Comparison of ENCODE assay signal across 20 cellular contexts in genomic region chr2:202541137-202541536, GRCh38.
DNase-seq lines count a peak whose midpoint lies in the region; ATAC-seq, FAIRE-seq and TF ChIP-seq lines count a peak whose summit lies in the region.
"Had no signal": no experiment of that assay in that cellular context is flagged by ENCODE, and none has a peak within 500 bp of the region (broad histone marks: within the 10 kb centered on the region; RNA-seq: fewer than 3 reads in every experiment).

No MANE protein-coding gene starts in this region.

- no peaks in the 10 kb centered on the region for H3K9me3 Mint-ChIP-seq in Caco-2 (ENCODE audit: unreplicated experiment)
- H3K9me3 Mint-ChIP-seq: activated naive CD8-positive, alpha-beta T cell treated with anti-CD3 and anti-CD28 coated beads, Interleukin-2, amount 50 U/mL, for 24 hours; naive thymus-derived CD8-positive, alpha-beta T cell had no signal

- POLR2A ChIA-PET in HEK293 (lab: Yijun Ruan, JAX) = no interaction called here
- POLR2A ChIA-PET in Caco-2 (lab: Charles Lee) = no interaction called here

- CTCF ChIA-PET in HEK293 (lab: Yijun Ruan, JAX) (no interaction called here), Caco-2 (lab: Charles Lee) (no interaction called here)

- no peak overlapping the region for H3K4me3 ChIP-seq in HEK293 (ENCODE audit: low read depth, low read length)
- no peak overlapping the region for H3K4me3 ChIP-seq in pancreas
- H3K4me3 ChIP-seq in Caco-2 (ENCODE audit: low read depth, low read length) = no peak overlapping the region
- H3K4me3 ChIP-seq: GM12878, ovary had no signal

- no peak overlapping the region for H3K27ac Mint-ChIP-seq in Caco-2 (ENCODE audit: unreplicated experiment)
- H3K27ac Mint-ChIP-seq: activated naive CD8-positive, alpha-beta T cell treated with anti-CD3 and anti-CD28 coated beads, Interleukin-2, amount 50 U/mL, for 24 hours; naive thymus-derived CD8-positive, alpha-beta T cell had no signal

- BruUV-seq in Caco-2 (replicated peaks; lab: Mats Ljungman, UMichigan) = no TSS peak

- peak; percentile 59 for DNase-seq in NCI-H2107 (lab: John Stamatoyannopoulos, UW)
- DNase-seq in amniotic epithelial cell (ENCODE audit: low read depth) = peak; percentile 15
- no peak for DNase-seq in pancreas
- no peak for DNase-seq in activated CD4-positive, alpha-beta T cell treated with anti-CD3 and anti-CD28 coated beads for 48 hours
- DNase-seq in ecto neural progenitor cell (ENCODE audit: low spot score) = no peak
- no peak for DNase-seq in Caco-2
- DNase-seq: activated CD4-positive, CD25-positive, alpha-beta regulatory T cell treated with anti-CD3 and anti-CD28 coated beads, Interleukin-2, amount 50 U/mL, for 72 hours; activated naive CD8-positive, alpha-beta T cell treated with anti-CD3 and anti-CD28 coated beads, Interleukin-2, amount 50 U/mL, for 24 hours; central memory CD4-positive, alpha-beta T cell; effector memory CD4-positive, alpha-beta T cell; naive thymus-derived CD8-positive, alpha-beta T cell; NCI-H748 treated with DMSO at 0.1 percent for 48 hours; ovary; stimulated activated CD4-positive, alpha-beta T cell treated with anti-CD3 and anti-CD28 coated beads, Interleukin-4, amount 100 ng/mL, for 24 hours; substantia nigra; T1000 had no signal

- peaks cover 25% of the 10 kb centered on the region for H3K36me3 Mint-ChIP-seq in Caco-2 (ENCODE audit: insufficient read depth, unreplicated experiment)

- no peaks in the 10 kb centered on the region for H3K27me3 ChIP-seq in pancreas
- no peaks in the 10 kb centered on the region for H3K27me3 ChIP-seq in Caco-2 (replicated peaks; ENCODE audit: control insufficient read depth, insufficient read depth, low read length)
- H3K27me3 ChIP-seq: ovary had no signal

- TF ChIP-seq CTCF in HEK293 (tag by site-specific recombination; IDR thresholded peaks at IDR 0.05) = no peak
- TF ChIP-seq CTCF in pancreas (IDR thresholded peaks at IDR 0.05) = no peak
- TF ChIP-seq CTCF in Caco-2 (IDR thresholded peaks at IDR 0.05; ENCODE audit: insufficient read depth in 1 of 2, low read depth in 1 of 2, low read length in 1 of 2, severe bottlenecking in 1 of 2, unreplicated experiment in 1 of 2) = no peak

- no peak for FAIRE-seq in pancreas (lab: Jason Lieb, UNC)
- FAIRE-seq: G401.6, GM12878 had no signal

- H3K4me1 Mint-ChIP-seq in Caco-2 (ENCODE audit: low read depth, unreplicated experiment) = no peaks in the 10 kb centered on the region

- H3K9me3 ChIP-seq in HEK293 (ENCODE audit: control insufficient read depth, insufficient read depth, low read depth, low read length) (no peaks in the 10 kb centered on the region), pancreas (no peaks in the 10 kb centered on the region), Caco-2 (no peaks in the 10 kb centered on the region)
- H3K9me3 ChIP-seq: ovary had no signal

- ATAC-seq in pancreas (peak in 3 of 4 donors; percentile 69 to 79 (median 70)), GM18519 (IDR thresholded peaks at IDR 0.05; ENCODE audit: low FRiP score, unreplicated experiment) (no peak)
- ATAC-seq: activated naive CD8-positive, alpha-beta T cell treated with anti-CD3 and anti-CD28 coated beads, Interleukin-2, amount 50 U/mL, for 24 hours; GM12878; naive thymus-derived CD8-positive, alpha-beta T cell had no signal

- H3K27me3 Mint-ChIP-seq in Caco-2 (ENCODE audit: insufficient read depth, unreplicated experiment) = no peaks in the 10 kb centered on the region
- H3K27me3 Mint-ChIP-seq: activated naive CD8-positive, alpha-beta T cell treated with anti-CD3 and anti-CD28 coated beads, Interleukin-2, amount 50 U/mL, for 24 hours; naive thymus-derived CD8-positive, alpha-beta T cell had no signal

- H3K27ac ChIP-seq in HEK293 (ENCODE audit: extremely low read depth, low read depth, low read length) (no peak overlapping the region), pancreas (no peak overlapping the region)
- H3K27ac ChIP-seq: ovary had no signal

- 10 to 12% methylated on average over 3 of the region's 3 CpGs for WGBS in pancreas, 2 donors

- intact Hi-C loops in pancreas (cut with DNase I) (no loop called here), Caco-2 (cut with micrococcal nuclease; ENCODE audit: unreplicated experiment) (no loop called here)

- H3K4me1 ChIP-seq in HEK293 (ENCODE audit: control insufficient read depth, insufficient read depth, low read length) (peaks cover 16% of the 10 kb centered on the region), pancreas (peaks cover 0 to 4% (median 0%) of the 10 kb centered on the region in 3 donors), Caco-2 (no peaks in the 10 kb centered on the region)

- no peak overlapping the region for H3K4me3 Mint-ChIP-seq in Caco-2 (ENCODE audit: unreplicated experiment)
- H3K4me3 Mint-ChIP-seq: activated naive CD8-positive, alpha-beta T cell treated with anti-CD3 and anti-CD28 coated beads, Interleukin-2, amount 50 U/mL, for 24 hours; naive thymus-derived CD8-positive, alpha-beta T cell had no signal

- peaks cover 0 to 8% of the 10 kb centered on the region in 2 experiments; a peak in 1 of 3 replicates for H3K36me3 ChIP-seq in HEK293 (ENCODE audit: control insufficient read depth in 2 of 2, insufficient read depth in 1 of 2, low read length in 2 of 2)
- no peaks in the 10 kb centered on the region for H3K36me3 ChIP-seq in pancreas
- no peaks in the 10 kb centered on the region for H3K36me3 ChIP-seq in Caco-2 (ENCODE audit: control insufficient read depth, insufficient read depth, low read length)
- H3K36me3 ChIP-seq: ovary had no signal

TF ChIP-seq in HEK293, 187 proteins besides CTCF, POLR2A, EP300 and RAD21:
- TF ChIP-seq FEZF1 (tag by site-specific recombination; IDR thresholded peaks at IDR 0.05) (peak; percentile 81), ZNF121 (tag by site-specific recombination; IDR thresholded peaks at IDR 0.05) (no peak), ZEB2 (tag by site-specific recombination; IDR thresholded peaks at IDR 0.05) (0 out of 2 replicates have a peak, but pooled peaks have one; percentile 23), PRDM6 (tag by site-specific recombination; IDR thresholded peaks at IDR 0.05) (peak; percentile 50; the same call in 1 of the 2 replicates)

Comparison
In these comparisons a context has a peak if more than half of its experiments do, and no peak if none do; other contexts are left out.
1. DNase-seq: peak in NCI-H2107 (single experiment) and amniotic epithelial cell (single experiment); none in pancreas (0 of 6), activated CD4-positive, alpha-beta T cell treated with anti-CD3 and anti-CD28 coated beads for 48 hours (single experiment), ecto neural progenitor cell (single experiment) and Caco-2 (0 of 2).